24 cellular contexts compared by ENCODE assay signal in the genomic region with DNA sequence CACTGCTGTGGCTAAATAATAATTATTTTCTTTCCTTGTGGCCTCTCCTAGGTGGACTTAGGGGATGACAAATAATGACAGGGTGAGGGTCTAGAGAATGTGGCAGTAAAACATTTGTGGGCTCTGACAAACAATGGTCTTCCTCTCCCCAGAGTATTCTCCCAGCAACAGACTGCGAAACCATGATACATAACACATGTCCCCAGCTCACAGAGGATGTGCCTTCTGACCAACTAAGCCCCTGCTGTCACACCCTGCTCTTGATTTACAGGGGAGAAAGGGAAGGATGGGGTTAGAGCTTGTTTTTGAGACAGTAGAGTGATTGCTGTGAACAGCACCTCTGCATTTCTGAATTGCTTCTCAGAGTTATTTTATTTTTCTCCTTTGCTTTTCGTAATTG.
DNase-seq lines count a peak whose midpoint lies in the region; ATAC-seq and TF ChIP-seq lines count a peak whose summit lies in the region.
"Had no signal": no experiment of that assay in that cellular context is flagged by ENCODE, and none has a peak within 500 bp of the region (broad histone marks: within the 10 kb centered on the region; RNA-seq: fewer than 3 reads in every experiment).

No MANE protein-coding gene starts in this region.

- no TSS peak for BruUV-seq in Caco-2 (replicated peaks; lab: Mats Ljungman, UMichigan)

- H3K4me1 Mint-ChIP-seq in Caco-2 (ENCODE audit: low read depth, unreplicated experiment) = no peaks in the 10 kb centered on the region
- peaks cover 28% of the 10 kb centered on the region for H3K4me1 Mint-ChIP-seq in nephron
- H3K4me1 Mint-ChIP-seq in type B pancreatic cell (ENCODE audit: unreplicated experiment) = peaks cover 42% of the 10 kb centered on the region
- H3K4me1 Mint-ChIP-seq: CD14-positive monocyte; CD8-positive, alpha-beta memory T cell had no signal

- no peaks in the 10 kb centered on the region for H3K9me3 ChIP-seq in Caco-2
- H3K9me3 ChIP-seq in WERI-Rb-1 (ENCODE audit: severe bottlenecking) = no peaks in the 10 kb centered on the region
- H3K9me3 ChIP-seq: MG63 had no signal

- H3K27me3 Mint-ChIP-seq in Caco-2 (ENCODE audit: insufficient read depth, unreplicated experiment) = no peaks in the 10 kb centered on the region
- H3K27me3 Mint-ChIP-seq in nephron (ENCODE audit: low read depth) = peaks cover 3% of the 10 kb centered on the region
- peaks cover 12% of the 10 kb centered on the region for H3K27me3 Mint-ChIP-seq in type B pancreatic cell

- no peak for TF ChIP-seq CTCF in Caco-2 (IDR thresholded peaks at IDR 0.05; ENCODE audit: insufficient read depth in 1 of 2, low read depth in 1 of 2, low read length in 1 of 2, severe bottlenecking in 1 of 2, unreplicated experiment in 1 of 2)
- no peak for TF ChIP-seq CTCF in WERI-Rb-1 (IDR thresholded peaks at IDR 0.05; ENCODE audit: low read depth, low read length)
- TF ChIP-seq CTCF in nephron (IDR thresholded peaks at IDR 0.05; ENCODE audit: unreplicated experiment in 3 of 3) = no peak
- TF ChIP-seq CTCF in type B pancreatic cell (conservative IDR thresholded peaks at IDR 0.05) = no peak

- DNase-seq in Caco-2 = no peak
- peak; percentile 40 for DNase-seq in WERI-Rb-1
- no peak for DNase-seq in type B pancreatic cell (ENCODE audit: extremely low spot score, unreplicated experiment)
- DNase-seq in OCI-M2 (lab: John Stamatoyannopoulos, UW; ENCODE audit: unreplicated experiment) = no peak
- DNase-seq: AML-193; Calu3; CD8-positive, alpha-beta memory T cell; DMS79 treated with DMSO at 0.1 percent for 48 hours; GF-D8; IMR-90; KG1; MG63; NCI-H2029 treated with DMSO at 0.1 percent for 48 hours; NCI-H226; NCI-H510A; NCI-H748 treated with DMSO at 0.1 percent for 48 hours; SHP77 treated with DMSO at 0.1 percent for 48 hours had no signal

- H3K9me3 Mint-ChIP-seq in Caco-2 (ENCODE audit: unreplicated experiment) (peaks cover 10% of the 10 kb centered on the region), nephron (peaks cover 5% of the 10 kb centered on the region), type B pancreatic cell (no peaks in the 10 kb centered on the region)

- H3K36me3 Mint-ChIP-seq in Caco-2 (ENCODE audit: insufficient read depth, unreplicated experiment) (peaks cover 26% of the 10 kb centered on the region), nephron (ENCODE audit: low read depth) (peaks cover 17% of the 10 kb centered on the region), type B pancreatic cell (peaks cover 22% of the 10 kb centered on the region)
- H3K36me3 Mint-ChIP-seq: CD14-positive monocyte; CD8-positive, alpha-beta memory T cell had no signal

- POLR2A ChIA-PET in Caco-2 (lab: Charles Lee) = no interaction called here

- no peaks in the 10 kb centered on the region for H3K27me3 ChIP-seq in Caco-2 (replicated peaks; ENCODE audit: control insufficient read depth, insufficient read depth, low read length)
- no peaks in the 10 kb centered on the region for H3K27me3 ChIP-seq in WERI-Rb-1 (ENCODE audit: insufficient read depth, low read depth, severe bottlenecking)
- H3K27me3 ChIP-seq: MG63 had no signal

- CTCF ChIA-PET in Caco-2 (lab: Charles Lee) = no interaction called here

- ATAC-seq in GM19035 (IDR thresholded peaks at IDR 0.05; ENCODE audit: unreplicated experiment) (no peak), GM19351 (IDR thresholded peaks at IDR 0.05; ENCODE audit: unreplicated experiment) (no peak)
- ATAC-seq: A549, HCT116, Panc1 had no signal

- H3K27ac Mint-ChIP-seq in Caco-2 (ENCODE audit: unreplicated experiment) (peak overlapping the region; percentile 51), nephron (peak overlapping the region; percentile 68 to 82 (median 81)), type B pancreatic cell (peak overlapping the region; percentile 15)
- H3K27ac Mint-ChIP-seq: CD14-positive monocyte; CD8-positive, alpha-beta memory T cell had no signal

- H3K4me3 ChIP-seq in Caco-2 (ENCODE audit: low read depth, low read length) (no peak overlapping the region), WERI-Rb-1 (ENCODE audit: low read depth, low read length) (no peak overlapping the region)
- H3K4me3 ChIP-seq: A549, MG63 had no signal

- H3K27ac ChIP-seq in WERI-Rb-1 = no peak overlapping the region
- H3K27ac ChIP-seq: A549 had no signal

- H3K4me3 Mint-ChIP-seq in Caco-2 (ENCODE audit: unreplicated experiment) = no peak overlapping the region
- H3K4me3 Mint-ChIP-seq in nephron = no peak overlapping the region
- peak overlapping the region; percentile 51 for H3K4me3 Mint-ChIP-seq in type B pancreatic cell
- H3K4me3 Mint-ChIP-seq: CD14-positive monocyte; CD8-positive, alpha-beta memory T cell had no signal

- intact Hi-C loops in Caco-2 (cut with micrococcal nuclease; ENCODE audit: unreplicated experiment) = no loop called here

- H3K36me3 ChIP-seq in Caco-2 (ENCODE audit: control insufficient read depth, insufficient read depth, low read length) (no peaks in the 10 kb centered on the region), WERI-Rb-1 (no peaks in the 10 kb centered on the region)
- H3K36me3 ChIP-seq: MG63 had no signal

- peaks cover under 1% of the 10 kb centered on the region for H3K4me1 ChIP-seq in Caco-2
- H3K4me1 ChIP-seq: A549 had no signal

Comparison
In these comparisons a context has a peak if more than half of its experiments do, and no peak if none do; other contexts are left out.
1. H3K27ac Mint-ChIP-seq: peak in every context shown above with its lines; median percentile 81 in nephron; 51 in Caco-2; 15 in type B pancreatic cell.